ENCODE assay signal across 8 cellular contexts in the genomic region with DNA sequence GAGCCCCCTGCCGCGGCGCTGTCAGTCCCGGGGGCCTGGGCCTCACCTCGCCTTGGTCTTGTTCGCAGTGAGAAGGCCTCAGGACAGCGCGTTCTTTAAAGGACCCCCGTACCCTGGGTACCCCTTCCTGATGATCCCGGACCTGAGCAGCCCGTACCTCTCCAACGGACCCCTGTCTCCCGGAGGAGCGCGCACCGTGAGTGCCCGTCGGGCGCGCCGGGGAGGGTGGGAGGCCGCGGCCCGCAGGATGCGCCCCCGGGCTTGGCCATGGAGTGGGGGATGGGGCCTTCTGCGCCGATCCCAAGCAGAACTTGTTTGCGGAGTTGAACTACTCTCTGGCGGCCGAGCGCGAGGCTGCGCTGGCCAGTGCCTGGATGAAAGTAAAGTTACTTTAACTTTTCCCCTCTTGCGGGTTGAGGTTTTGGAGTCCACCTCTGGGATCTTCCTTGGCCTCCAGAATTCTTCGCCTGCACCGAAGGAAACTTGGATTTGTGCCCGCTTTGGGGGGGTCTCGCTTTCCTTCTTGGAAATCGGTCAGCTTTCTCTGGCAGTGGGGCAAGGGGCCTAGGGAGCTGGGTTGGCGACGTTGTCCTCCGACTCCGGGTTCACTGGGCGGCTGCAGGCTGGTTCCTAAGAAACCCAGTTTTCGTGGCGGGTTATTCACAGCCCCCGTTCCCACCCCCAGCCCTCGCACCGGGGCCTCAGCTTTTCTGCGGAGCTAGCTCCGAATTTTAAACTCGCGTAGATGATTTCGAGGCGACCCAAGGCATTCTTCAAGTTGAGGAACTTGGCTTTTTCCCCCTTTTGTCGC. TPM values are rescaled to one million over a fixed set of nuclear protein-coding genes. Genes with fewer than 3 reads are reported as not detected.
DNase-seq lines count a peak whose midpoint lies in the region; ATAC-seq and TF ChIP-seq lines count a peak whose summit lies in the region.

No MANE protein-coding gene starts in this region.

- H3K36me3 ChIP-seq in Panc1 (ENCODE audit: control insufficient read depth, insufficient read depth, low read length) (no peaks in the 10 kb centered on the region), muscle layer of colon (ENCODE audit: insufficient read depth, low read length) (no peaks in the 10 kb centered on the region)

- in situ Hi-C loops in Panc1 (cut with HindIII; ENCODE audit: low pct_unique_long_range_greater_than_20kb, low sequenced_read_pairs) = no loop called here

- peaks cover 11% of the 10 kb centered on the region for H3K4me1 ChIP-seq in Panc1 (ENCODE audit: control insufficient read depth, insufficient read depth, low read length)
- peaks cover 41% of the 10 kb centered on the region for H3K4me1 ChIP-seq in muscle layer of colon (ENCODE audit: insufficient read depth, low read length)

- H3K9ac ChIP-seq in muscle layer of colon (ENCODE audit: low read length) = peak overlapping the region; percentile 44

- DNase-seq in AG09309 (ENCODE audit: low read depth) = no peak
- no peak for DNase-seq in Panc1 (ENCODE audit: low read depth, low spot score)
- peak; percentile 48 for DNase-seq in epithelial cell of esophagus (ENCODE audit: low read depth)
- no peak for DNase-seq in NCI-H774 (lab: John Stamatoyannopoulos, UW)
- DNase-seq in DMS 273 (lab: John Stamatoyannopoulos, UW; ENCODE audit: unreplicated experiment) = no peak
- no peak for DNase-seq in mesenteric fat pad (ENCODE audit: low spot score)

- no TSS peak for BruUV-seq in Panc1 (replicated peaks; lab: Mats Ljungman, UMichigan)

- no peaks in the 10 kb centered on the region for H3K9me3 ChIP-seq in Panc1 (ENCODE audit: control insufficient read depth, insufficient read depth, low read depth, low read length)
- H3K9me3 ChIP-seq in muscle layer of colon (ENCODE audit: low read length) = no peaks in the 10 kb centered on the region

- intact Hi-C loops in Panc1 (cut with micrococcal nuclease; ENCODE audit: unreplicated experiment) = loop anchor here (5.0 kb wide), 1 partner anchor 153 kb away; no protein-coding TSS in a partner anchor

- CTCF ChIA-PET in Panc1 (lab: Charles Lee) = interaction anchor here (0.5 kb wide), 1 partner anchor 537 kb away, joined by 3 read pairs; no protein-coding TSS in a partner anchor

- H3K27ac ChIP-seq in Panc1 (ENCODE audit: low read length) = peak overlapping the region; percentile 57; the same call in 1 of the 2 replicates
- peak overlapping the region; percentile 91 for H3K27ac ChIP-seq in muscle layer of colon (ENCODE audit: low read depth, low read length)

- H3K4me3 ChIP-seq in AG09309 (ENCODE audit: control insufficient read depth, low read depth, low read length) (peak overlapping the region; percentile 76), Panc1 (ENCODE audit: low read depth in 2 of 2, low read length in 2 of 2) (peak overlapping the region; percentile 61 to 66), epithelial cell of esophagus (ENCODE audit: low read length) (peak overlapping the region; percentile 85), muscle layer of colon (ENCODE audit: low read depth in 1 of 2, low read length in 2 of 2) (peak overlapping the region; percentile 72 to 86)

- H3K27me3 ChIP-seq in Panc1 (ENCODE audit: control insufficient read depth, insufficient read depth, low read length) = no peaks in the 10 kb centered on the region
- no peaks in the 10 kb centered on the region for H3K27me3 ChIP-seq in muscle layer of colon (ENCODE audit: control insufficient read depth in 1 of 2, insufficient read depth in 2 of 2, low read length in 2 of 2)

- ATAC-seq in Panc1 (no peak), GM18498 (IDR thresholded peaks at IDR 0.05; ENCODE audit: unreplicated experiment) (no peak)

- POLR2A ChIA-PET in Panc1 (lab: Charles Lee) = no interaction called here

- TF ChIP-seq CTCF in AG09309 (IDR thresholded peaks at IDR 0.05; ENCODE audit: control insufficient read depth, insufficient read depth, low read depth, low read length, missing control alignments) = no peak
- no peak for TF ChIP-seq CTCF in Panc1 (IDR thresholded peaks at IDR 0.05)
- no peak for TF ChIP-seq CTCF in epithelial cell of esophagus (IDR thresholded peaks at IDR 0.05; ENCODE audit: insufficient read depth, low read depth, low read length, missing control alignments)

RNA-seq across cellular contexts. Expression of a gene that starts 1.3 kb away (rescaled TPM):
- total RNA-seq in Panc1 (2021; ENCODE audit: unreplicated experiment) (30.4 TPM), mesenteric fat pad (27.8 TPM)
- 40.2 TPM for polyA plus RNA-seq in Panc1 (2012; ENCODE audit: insufficient read length)
